Comparison of ENCODE assay signal across 14 cellular contexts in genomic region chr16:88691924-88692560, GRCh38. TPM values are rescaled to one million over a fixed set of nuclear protein-coding genes. Genes with fewer than 3 reads are reported as not detected.
DNase-seq lines count a peak whose midpoint lies in the region; ATAC-seq lines count a peak whose summit lies in the region.
"Had no signal": no experiment of that assay in that cellular context is flagged by ENCODE, and none has a peak within 500 bp of the region (broad histone marks: within the 10 kb centered on the region; RNA-seq: fewer than 3 reads in every experiment).

No MANE protein-coding gene starts in this region.

- peaks cover 3% of the 10 kb centered on the region for H3K36me3 Mint-ChIP-seq in CD4-positive, CD25-positive, alpha-beta regulatory T cell
- no peaks in the 10 kb centered on the region for H3K36me3 Mint-ChIP-seq in activated T-helper 17 cell treated with anti-CD3 and anti-CD28 coated beads, Interleukin-2, amount 50 U/mL, for 72 hours (ENCODE audit: low read depth)

- H3K27ac ChIP-seq in CD4-positive, CD25-positive, alpha-beta regulatory T cell (ENCODE audit: insufficient read depth, low read length, poor library complexity, severe bottlenecking) = peak overlapping the region; percentile 64
- H3K27ac ChIP-seq: epithelial cell of prostate, thoracic aorta had no signal

- no peaks in the 10 kb centered on the region for H3K27me3 Mint-ChIP-seq in CD4-positive, CD25-positive, alpha-beta regulatory T cell
- H3K27me3 Mint-ChIP-seq in activated T-helper 17 cell treated with anti-CD3 and anti-CD28 coated beads, Interleukin-2, amount 50 U/mL, for 72 hours = no peaks in the 10 kb centered on the region

- DNase-seq in CD4-positive, CD25-positive, alpha-beta regulatory T cell = peak in 1 of 3 donors; percentile 89
- peak; percentile 94 for DNase-seq in MV-4-11 (lab: John Stamatoyannopoulos, UW)
- peak; percentile 63 for DNase-seq in myocyte (ENCODE audit: low read depth)
- no peak for DNase-seq in NCI-H82 treated with DMSO at 0.1 percent for 48 hours (lab: John Stamatoyannopoulos, UW; ENCODE audit: unreplicated experiment)
- no peak for DNase-seq in SK-N-DZ (ENCODE audit: low spot score)
- DNase-seq in NCI-H774 (lab: John Stamatoyannopoulos, UW) = no peak
- DNase-seq: NCI-H2227 treated with DMSO at 0.1 percent for 48 hours; stimulated activated CD4-positive, alpha-beta T cell treated with anti-CD3 and anti-CD28 coated beads, Interleukin-2, amount 100 ng/mL, for 48 hours; T1000 had no signal

- H3K4me1 Mint-ChIP-seq in CD4-positive, CD25-positive, alpha-beta regulatory T cell = peaks cover 0 to 69% (median 15%) of the 10 kb centered on the region in 4 donors
- H3K4me1 Mint-ChIP-seq in activated T-helper 17 cell treated with anti-CD3 and anti-CD28 coated beads, Interleukin-2, amount 50 U/mL, for 72 hours = peaks cover 7% of the 10 kb centered on the region
- H3K4me1 Mint-ChIP-seq: neural crest cell had no signal

- peak overlapping the region; percentile 89 to 95 (median 90) for H3K27ac Mint-ChIP-seq in CD4-positive, CD25-positive, alpha-beta regulatory T cell
- H3K27ac Mint-ChIP-seq in activated T-helper 17 cell treated with anti-CD3 and anti-CD28 coated beads, Interleukin-2, amount 50 U/mL, for 72 hours = no peak overlapping the region

- H3K36me3 ChIP-seq in CD4-positive, CD25-positive, alpha-beta regulatory T cell (ENCODE audit: control insufficient read depth, insufficient read depth, low read length) = peaks cover 15% of the 10 kb centered on the region
- H3K36me3 ChIP-seq: thoracic aorta had no signal

- peak overlapping the region; percentile 41 for H3K4me3 ChIP-seq in CD4-positive, CD25-positive, alpha-beta regulatory T cell (ENCODE audit: low read depth, low read length)
- H3K4me3 ChIP-seq: thoracic aorta had no signal

- peak; percentile 64 to 67 for ATAC-seq in CD4-positive, CD25-positive, alpha-beta regulatory T cell (ENCODE audit: low read depth in 2 of 2)
- ATAC-seq in activated T-helper 17 cell treated with anti-CD3 and anti-CD28 coated beads, Interleukin-2, amount 50 U/mL, for 72 hours (replicated peaks) = peak; percentile 61
- no peak for ATAC-seq in GM21360 (IDR thresholded peaks at IDR 0.05; ENCODE audit: unreplicated experiment)

- no peaks in the 10 kb centered on the region for H3K9me3 Mint-ChIP-seq in CD4-positive, CD25-positive, alpha-beta regulatory T cell
- no peaks in the 10 kb centered on the region for H3K9me3 Mint-ChIP-seq in activated T-helper 17 cell treated with anti-CD3 and anti-CD28 coated beads, Interleukin-2, amount 50 U/mL, for 72 hours
- H3K9me3 Mint-ChIP-seq: neural crest cell had no signal

- peaks cover 43% of the 10 kb centered on the region for H3K4me1 ChIP-seq in CD4-positive, CD25-positive, alpha-beta regulatory T cell (ENCODE audit: control insufficient read depth, insufficient read depth, low read length, poor library complexity, severe bottlenecking)

- no peaks in the 10 kb centered on the region for H3K9me3 ChIP-seq in CD4-positive, CD25-positive, alpha-beta regulatory T cell (ENCODE audit: control insufficient read depth in 2 of 2, low read length in 2 of 2)
- H3K9me3 ChIP-seq: thoracic aorta had no signal

- H3K4me3 Mint-ChIP-seq in CD4-positive, CD25-positive, alpha-beta regulatory T cell = peak overlapping the region; percentile 74 to 88 (median 82)
- peak overlapping the region; percentile 43 for H3K4me3 Mint-ChIP-seq in activated T-helper 17 cell treated with anti-CD3 and anti-CD28 coated beads, Interleukin-2, amount 50 U/mL, for 72 hours
- H3K4me3 Mint-ChIP-seq: neural crest cell had no signal

- H3K27me3 ChIP-seq in CD4-positive, CD25-positive, alpha-beta regulatory T cell (ENCODE audit: control insufficient read depth, insufficient read depth, low read length) = no peaks in the 10 kb centered on the region

RNA-seq across cellular contexts. Expression of gene SNAI3, which starts 5.7 kb away (rescaled TPM):
- 10.4 TPM for total RNA-seq in CD4-positive, CD25-positive, alpha-beta regulatory T cell
- polyA plus RNA-seq in CD4-positive, CD25-positive, alpha-beta regulatory T cell = 10 to 100 TPM; 13.5 to 17.4 (median 16.5) TPM
- total RNA-seq in activated T-helper 17 cell treated with anti-CD3 and anti-CD28 coated beads, Interleukin-2, amount 50 U/mL, for 72 hours = 1 to 10 TPM; 5.9 to 6.7 TPM
- 0.10 and 7.3 TPM in 2 replicates for total RNA-seq in myocyte
- 1.8 TPM for polyA plus RNA-seq in myocyte (2012)
- 0.22 and 0.82 TPM in 2 replicates for polyA plus RNA-seq in SK-N-DZ (2014; cell fraction: cytosol; rRNA removed)
- 0.16 and 0.21 TPM in 2 replicates for polyA plus RNA-seq in SK-N-DZ (2014; cell fraction: nucleus; rRNA removed)
- total RNA-seq: neural crest cell had no signal

RNA-seq across cellular contexts. Expression of gene RNF166, which starts 14.2 kb away (rescaled TPM):
- total RNA-seq in CD4-positive, CD25-positive, alpha-beta regulatory T cell = 420 TPM
- polyA plus RNA-seq in CD4-positive, CD25-positive, alpha-beta regulatory T cell = 100 to 1,000 TPM in 1 of 4 donors, 10 to 100 TPM in 3; 63.6 to 118 (median 97.3) TPM
- 100 to 1,000 TPM in 1 of 2 donors, 10 to 100 TPM in 1; 57.1 to 119 TPM for total RNA-seq in activated T-helper 17 cell treated with anti-CD3 and anti-CD28 coated beads, Interleukin-2, amount 50 U/mL, for 72 hours
- 18.7 and 26.1 TPM in 2 replicates for total RNA-seq in myocyte
- polyA plus RNA-seq in myocyte (2012) = 11.4 TPM
- 50.9 and 65.7 TPM in 2 replicates for polyA plus RNA-seq in SK-N-DZ (2014; cell fraction: cytosol; rRNA removed)
- 115 and 130 TPM in 2 replicates for polyA plus RNA-seq in SK-N-DZ (2014; cell fraction: nucleus; rRNA removed)

RNA-seq across cellular contexts. Expression of gene CTU2, which starts 14.3 kb away (rescaled TPM):
- 26.0 TPM for total RNA-seq in CD4-positive, CD25-positive, alpha-beta regulatory T cell
- polyA plus RNA-seq in CD4-positive, CD25-positive, alpha-beta regulatory T cell = 10 to 100 TPM; 11.8 to 14.0 (median 12.6) TPM
- total RNA-seq in activated T-helper 17 cell treated with anti-CD3 and anti-CD28 coated beads, Interleukin-2, amount 50 U/mL, for 72 hours = 10 to 100 TPM; 19.8 to 31.8 TPM
- 12.6 and 20.6 TPM in 2 replicates for total RNA-seq in myocyte
- 19.6 TPM for polyA plus RNA-seq in myocyte (2012)
- 31.8 and 36.8 TPM in 2 replicates for polyA plus RNA-seq in SK-N-DZ (2014; cell fraction: cytosol; rRNA removed)
- polyA plus RNA-seq in SK-N-DZ (2014; cell fraction: nucleus; rRNA removed) = 56.6 and 109 TPM in 2 replicates

RNA-seq across cellular contexts. Expression of gene MVD, which starts 29.2 kb away (rescaled TPM):
- total RNA-seq in CD4-positive, CD25-positive, alpha-beta regulatory T cell = 59.7 TPM
- 10 to 100 TPM; 19.6 to 27.8 (median 21.9) TPM for polyA plus RNA-seq in CD4-positive, CD25-positive, alpha-beta regulatory T cell
- 10 to 100 TPM; 84.3 to 93.2 TPM for total RNA-seq in activated T-helper 17 cell treated with anti-CD3 and anti-CD28 coated beads, Interleukin-2, amount 50 U/mL, for 72 hours
- 55.8 and 177 TPM in 2 replicates for total RNA-seq in myocyte
- polyA plus RNA-seq in myocyte (2012) = 90.9 TPM
- polyA plus RNA-seq in SK-N-DZ (2014; cell fraction: cytosol; rRNA removed) = 79.6 and 90.5 TPM in 2 replicates
- polyA plus RNA-seq in SK-N-DZ (2014; cell fraction: nucleus; rRNA removed) = 223 and 279 TPM in 2 replicates

RNA-seq across cellular contexts. Expression of gene CYBA, which starts 41.2 kb away (rescaled TPM):
- 351 TPM for total RNA-seq in CD4-positive, CD25-positive, alpha-beta regulatory T cell
- 100 to 1,000 TPM; 707 to 964 (median 782) TPM for polyA plus RNA-seq in CD4-positive, CD25-positive, alpha-beta regulatory T cell
- total RNA-seq in activated T-helper 17 cell treated with anti-CD3 and anti-CD28 coated beads, Interleukin-2, amount 50 U/mL, for 72 hours = 100 to 1,000 TPM; 242 to 290 TPM
- 0.26 and 1.0 TPM in 2 replicates for total RNA-seq in myocyte
- 0.72 TPM for polyA plus RNA-seq in myocyte (2012)
- 87.8 and 89.4 TPM in 2 replicates for polyA plus RNA-seq in SK-N-DZ (2014; cell fraction: cytosol; rRNA removed)
- 94.7 and 97.2 TPM in 2 replicates for polyA plus RNA-seq in SK-N-DZ (2014; cell fraction: nucleus; rRNA removed)

Comparison
In these comparisons a context has a peak if more than half of its experiments do, and no peak if none do; other contexts are left out.
1. DNase-seq: peak in MV-4-11 (single experiment) and myocyte (single experiment); none in NCI-H82 treated with DMSO at 0.1 percent for 48 hours (single experiment), SK-N-DZ (single experiment) and NCI-H774 (single experiment).